9 cellular contexts compared by ENCODE assay signal in genomic region chr12:52041695-52042123, GRCh38. TPM values are rescaled to one million over a fixed set of nuclear protein-coding genes. Genes with fewer than 3 reads are reported as not detected.
A peak's percentile ranks its signal among the peaks of the same experiment; 100 is the strongest.
DNase-seq lines count a peak whose midpoint lies in the region; ATAC-seq and TF ChIP-seq lines count a peak whose summit lies in the region.
"Had no signal": no experiment of that assay in that cellular context is flagged by ENCODE, and none has a peak within 500 bp of the region (broad histone marks: within the 10 kb centered on the region; RNA-seq: fewer than 3 reads in every experiment).

No MANE protein-coding gene starts in this region.

- H3K9me3 ChIP-seq in BE2C = no peaks in the 10 kb centered on the region
- H3K9me3 ChIP-seq in HEK293 (ENCODE audit: control insufficient read depth, insufficient read depth, low read depth, low read length) = no peaks in the 10 kb centered on the region
- H3K9me3 ChIP-seq in adrenal gland (replicated peaks in 1 of 3) = no peaks in the 10 kb centered on the region
- no peaks in the 10 kb centered on the region for H3K9me3 ChIP-seq in liver (ENCODE audit: control insufficient read depth in 4 of 4, low read length in 3 of 4)

- H3K9ac ChIP-seq in liver (ENCODE audit: low read depth in 1 of 2, low read length in 2 of 2) = no peak overlapping the region

- H3K27ac ChIP-seq in HEK293 (ENCODE audit: extremely low read depth, low read depth, low read length) (no peak overlapping the region), adrenal gland (peak overlapping the region in 2 of 5 donors; percentile 92 to 94), liver (ENCODE audit: low read depth in 1 of 2, low read length in 2 of 2) (no peak overlapping the region)

- peaks cover 8% of the 10 kb centered on the region for H3K4me1 ChIP-seq in BE2C
- peaks cover 4% of the 10 kb centered on the region; the same call in 1 of the 2 replicates for H3K4me1 ChIP-seq in HEK293 (ENCODE audit: control insufficient read depth, insufficient read depth, low read length)
- H3K4me1 ChIP-seq in adrenal gland (replicated peaks in 1 of 2) = peaks cover 38 to 66% of the 10 kb centered on the region in 2 donors
- peaks cover 0 to 7% (median 3%) of the 10 kb centered on the region in 4 donors for H3K4me1 ChIP-seq in liver (ENCODE audit: control insufficient read depth in 4 of 4, insufficient read depth in 4 of 4, low read length in 3 of 4)

- CTCF ChIA-PET in HEK293 (lab: Yijun Ruan, JAX) = interaction anchor here (0.6 to 5.6 kb wide), 5 partner anchors 9 to 631 kb away, joined by 3 to 76 read pairs (median 3); partner anchors contain the start of gene NR4A1

- POLR2A ChIA-PET in HEK293 (lab: Yijun Ruan, JAX) = no interaction called here

- H3K27me3 ChIP-seq in BE2C (no peaks in the 10 kb centered on the region), adrenal gland (no peaks in the 10 kb centered on the region), liver (ENCODE audit: control insufficient read depth in 4 of 4, insufficient read depth in 4 of 4, low read length in 3 of 4) (no peaks in the 10 kb centered on the region)

- intact Hi-C loops in adrenal gland (cut with DNase I) (no loop called here), sciatic nerve (cut with DNase I) (no loop called here)

- no peak for ATAC-seq in sciatic nerve

- TF ChIP-seq RAD21 in liver (IDR thresholded peaks at IDR 0.05) = no peak

- H3K4me3 ChIP-seq in BE2C (ENCODE audit: low read depth, low read length) = no peak overlapping the region
- no peak overlapping the region for H3K4me3 ChIP-seq in HEK293 (ENCODE audit: low read depth, low read length)
- no peak overlapping the region for H3K4me3 ChIP-seq in adrenal gland
- H3K4me3 ChIP-seq in liver (ENCODE audit: low read depth in 1 of 3, low read length in 3 of 3) = no peak overlapping the region

- peak; percentile 66 for DNase-seq in BE2C
- DNase-seq in adrenal gland = peak in 5 of 7 donors; percentile 45 to 78 (median 64)
- no peak for DNase-seq in effector CD4-positive, alpha-beta T cell
- no peak for DNase-seq in sciatic nerve (ENCODE audit: low spot score)
- DNase-seq in Kasumi-1 (lab: John Stamatoyannopoulos, UW) = no peak
- no peak for DNase-seq in kidney tubule cell (ENCODE audit: low spot score)

- no peak for TF ChIP-seq POLR2A in adrenal gland (IDR thresholded peaks at IDR 0.05)

- 57 to 80% (median 68%) methylated on average over 3 to 6 of the region's 6 CpGs for WGBS in adrenal gland, 4 donors
- WGBS in liver = 73% methylated on average over 6 of the region's 6 CpGs

- TF ChIP-seq CTCF in BE2C (IDR thresholded peaks at IDR 0.05; ENCODE audit: low read depth, low read length) (no peak), HEK293 (tag by site-specific recombination; IDR thresholded peaks at IDR 0.05) (0 out of 2 replicates have a peak, but pooled peaks have one; percentile 45), adrenal gland (IDR thresholded peaks at IDR 0.05) (no peak), liver (IDR thresholded peaks at IDR 0.05; ENCODE audit: low read depth, low read length, missing input control) (no peak)

- H3K36me3 ChIP-seq in BE2C = peaks cover 9% of the 10 kb centered on the region
- H3K36me3 ChIP-seq in HEK293 (ENCODE audit: control insufficient read depth in 2 of 2, insufficient read depth in 1 of 2, low read length in 2 of 2) = peaks cover 0 to 4% of the 10 kb centered on the region in 2 experiments; a peak in 1 of 3 replicates
- H3K36me3 ChIP-seq in adrenal gland (replicated peaks in 1 of 2) = no peaks in the 10 kb centered on the region
- H3K36me3 ChIP-seq in liver (ENCODE audit: control insufficient read depth in 4 of 4, insufficient read depth in 3 of 4, low read depth in 1 of 4, low read length in 3 of 4) = no peaks in the 10 kb centered on the region

TF ChIP-seq in HEK293, 187 proteins besides CTCF, POLR2A, EP300 and RAD21:
- TF ChIP-seq ZNF843 (tag by site-specific recombination; IDR thresholded peaks at IDR 0.05) (no peak), REST (tag by site-specific recombination; IDR thresholded peaks at IDR 0.05) (peak; percentile 99), GLIS2 (tag by site-specific recombination; IDR thresholded peaks at IDR 0.05) (peak; percentile 9; the same call in 1 of the 2 replicates)

TF ChIP-seq in liver, 16 proteins besides CTCF, POLR2A, EP300 and RAD21:
- no peak for TF ChIP-seq FOXA2 (IDR thresholded peaks at IDR 0.05)
- peak; percentile 28 for TF ChIP-seq REST (IDR thresholded peaks at IDR 0.05)

RNA-seq across cellular contexts. Expression of gene NR4A1, which starts 9.5 kb away (rescaled TPM):
- polyA plus RNA-seq in BE2C (2012; ENCODE audit: insufficient read depth, insufficient read length, low read depth) = 69.7 TPM
- total RNA-seq in adrenal gland = 100 to 1,000 TPM in 5 of 8 donors, 10 to 100 TPM in 3; 49.5 to 854 (median 185) TPM
- 100 to 1,000 TPM in 2 of 3 donors, 10 to 100 TPM in 1; 34.5 to 499 (median 282) TPM for polyA plus RNA-seq in adrenal gland
- total RNA-seq in liver = 1 to 10 TPM in 1 of 2 donors, under 1 TPM in 1; 0.79 to 3.8 TPM
- 1 to 10 TPM; 3.0 to 5.8 TPM for polyA plus RNA-seq in liver
- 688 TPM for total RNA-seq in sciatic nerve

RNA-seq across cellular contexts. Expression of gene ATG101, which starts 28.1 kb away (rescaled TPM):
- 337 TPM for polyA plus RNA-seq in BE2C (2012; ENCODE audit: insufficient read depth, insufficient read length, low read depth)
- total RNA-seq in adrenal gland = 10 to 100 TPM; 28.8 to 60.4 (median 38.6) TPM
- 10 to 100 TPM; 20.9 to 28.6 (median 27.1) TPM for polyA plus RNA-seq in adrenal gland
- 10 to 100 TPM; 12.9 to 28.4 TPM for total RNA-seq in liver
- 10 to 100 TPM; 30.5 to 31.8 TPM for polyA plus RNA-seq in liver
- total RNA-seq in sciatic nerve = 28.2 TPM

RNA-seq across cellular contexts. Expression of gene TAMALIN, which starts 35.0 kb away (rescaled TPM):
- polyA plus RNA-seq in BE2C (2012; ENCODE audit: insufficient read depth, insufficient read length, low read depth) = 37.0 TPM
- 10 to 100 TPM in 5 of 8 donors, 1 to 10 TPM in 3; 1.8 to 26.0 (median 14.9) TPM for total RNA-seq in adrenal gland
- 10 to 100 TPM in 2 of 3 donors, 1 to 10 TPM in 1; 5.3 to 44.9 (median 41.3) TPM for polyA plus RNA-seq in adrenal gland
- total RNA-seq in liver = 1 to 10 TPM; 1.9 to 9.9 TPM
- 1 to 10 TPM; 1.1 to 3.1 TPM for polyA plus RNA-seq in liver
- 124 TPM for total RNA-seq in sciatic nerve
- total RNA-seq: NCI-H460 had no signal

RNA-seq across cellular contexts. Expression of gene SMIM41, which starts 37.8 kb away (rescaled TPM):
- not detected for polyA plus RNA-seq in BE2C (2012; ENCODE audit: insufficient read depth, insufficient read length, low read depth)
- total RNA-seq in adrenal gland (1 to 10 TPM in 1 of 8 donors, under 1 TPM in 2, not detected in 5; 0.54 to 2.1 (median 0.83) TPM), liver (under 1 TPM in 1 of 2 donors, not detected in 1; 0.50 TPM), sciatic nerve (12.4 TPM)
- polyA plus RNA-seq in adrenal gland (under 1 TPM in 1 of 3 donors, not detected in 2; 0.10 TPM), liver (under 1 TPM; 0.03 to 0.24 TPM)

Comparison
In these comparisons a context has a peak if more than half of its experiments do, and no peak if none do; other contexts are left out.
1. DNase-seq: peak in BE2C (single experiment) and adrenal gland (5 of 7); none in effector CD4-positive, alpha-beta T cell (single experiment), sciatic nerve (single experiment), Kasumi-1 (0 of 2) and kidney tubule cell (single experiment).
2. RNA of gene NR4A1, which starts 9.5 kb away (total RNA-seq): 688 TPM in sciatic nerve (single experiment) and 49.5 to 854 TPM in adrenal gland; 0.79 to 3.8 TPM in liver; every median in the first group is over 10 times any median in the second.